Comparison of ENCODE assay signal across 8 cellular contexts in genomic region chr9:129887210-129888084, GRCh38. TPM values are rescaled to one million over a fixed set of nuclear protein-coding genes. Genes with fewer than 3 reads are reported as not detected.
A peak's percentile ranks its signal among the peaks of the same experiment; 100 is the strongest.
DNase-seq lines count a peak whose midpoint lies in the region; ATAC-seq and TF ChIP-seq lines count a peak whose summit lies in the region.

No MANE protein-coding gene starts in this region.

- peaks cover 81 to 87% (median 85%) of the 10 kb centered on the region in 3 donors for H3K4me1 Mint-ChIP-seq in T-cell
- H3K4me1 Mint-ChIP-seq in nephron progenitor cell = peaks cover 71% of the 10 kb centered on the region

- H3K9me3 Mint-ChIP-seq in T-cell (no peaks in the 10 kb centered on the region), nephron progenitor cell (no peaks in the 10 kb centered on the region)

- TF ChIP-seq CTCF in GM13977 (IDR thresholded peaks at IDR 0.05; ENCODE audit: extremely low read depth, insufficient read depth, missing control alignments) (peak; percentile 16), cardiac fibroblast (IDR thresholded peaks at IDR 0.05; ENCODE audit: low read depth, low read length) (peak; percentile 58), nephron progenitor cell (IDR thresholded peaks at IDR 0.05) (no peak)

- peak overlapping the region; percentile 98 to 99 for H3K27ac Mint-ChIP-seq in T-cell
- no peak overlapping the region for H3K27ac Mint-ChIP-seq in nephron progenitor cell

- peaks cover 7% of the 10 kb centered on the region for H3K36me3 Mint-ChIP-seq in T-cell
- peaks cover 24% of the 10 kb centered on the region for H3K36me3 Mint-ChIP-seq in nephron progenitor cell (ENCODE audit: low read depth)

- H3K4me3 Mint-ChIP-seq in T-cell (peak overlapping the region; percentile 83 to 95 (median 85)), nephron progenitor cell (peak overlapping the region; percentile 10)

- in situ Hi-C loops in GM13977 (cut with MboI; ENCODE audit: low pct_unique_long_range_greater_than_20kb, low sequenced_read_pairs, unreplicated experiment) = no loop called here

- CTCF ChIA-PET in T-cell (lab: Charles Lee) = interaction anchor here (0.5 to 1.6 kb wide), 6 partner anchors 8 to 145 kb away, joined by 3 to 12 read pairs (median 4); no protein-coding TSS in a partner anchor

- H3K27me3 Mint-ChIP-seq in T-cell (no peaks in the 10 kb centered on the region), nephron progenitor cell (ENCODE audit: low read depth, poor library complexity) (peaks cover 18% of the 10 kb centered on the region)

- H3K4me3 ChIP-seq in cardiac fibroblast (replicated peaks in 1 of 2; ENCODE audit: low read depth in 2 of 2, low read length in 2 of 2) = no peak overlapping the region

- no peak for DNase-seq in GM13977 (ENCODE audit: low spot score)
- DNase-seq in T-cell = peak; percentile 18 to 89 (median 76)
- peak; percentile 75 to 87 for DNase-seq in cardiac fibroblast (ENCODE audit: low read depth in 2 of 2)
- no peak for DNase-seq in nephron progenitor cell
- no peak for DNase-seq in H4 (ENCODE audit: low spot score)

- ATAC-seq in T-cell (replicated peaks in 1 of 4) (peak in 1 of 4 experiments; percentile 45), GM21723 (IDR thresholded peaks at IDR 0.05; ENCODE audit: unreplicated experiment) (no peak), HG03460 (IDR thresholded peaks at IDR 0.05; ENCODE audit: unreplicated experiment) (no peak), GM21529 (IDR thresholded peaks at IDR 0.05; ENCODE audit: unreplicated experiment) (no peak)

- POLR2A ChIA-PET in T-cell (lab: Charles Lee) = interaction anchor here (0.6 to 1.5 kb wide), 15 partner anchors 8 to 154 kb away, joined by 3 to 11 read pairs (median 4); no protein-coding TSS in a partner anchor

RNA-seq across cellular contexts. Expression of gene USP20, which starts 52.2 kb away (rescaled TPM):
- 100 to 1,000 TPM; 105 to 140 (median 125) TPM for total RNA-seq in T-cell
- 2.6 and 2.8 TPM in 2 replicates for total RNA-seq in H4 (2014; rRNA removed; shearing (Covaris generic))

RNA-seq across cellular contexts. Expression of gene C9orf78, which starts 52.4 kb away (rescaled TPM):
- 100 to 1,000 TPM in 1 of 5 donors, 10 to 100 TPM in 4; 80.5 to 112 (median 90.2) TPM for total RNA-seq in T-cell
- 52.7 and 58.8 TPM in 2 replicates for total RNA-seq in H4 (2014; rRNA removed; shearing (Covaris generic))

Comparison
In these comparisons a context has a peak if more than half of its experiments do, and no peak if none do; other contexts are left out.
1. DNase-seq: peak in T-cell (34 of 34) and cardiac fibroblast (2 of 2); none in GM13977 (single experiment), nephron progenitor cell (single experiment) and H4 (single experiment).
2. RNA of gene USP20, which starts 52.2 kb away (total RNA-seq): 105 to 140 TPM in T-cell; 2.6 to 2.8 TPM in H4; every median in the first group is over 10 times any median in the second.